Comparison of ENCODE assay signal across 7 cellular contexts in the genomic region with DNA sequence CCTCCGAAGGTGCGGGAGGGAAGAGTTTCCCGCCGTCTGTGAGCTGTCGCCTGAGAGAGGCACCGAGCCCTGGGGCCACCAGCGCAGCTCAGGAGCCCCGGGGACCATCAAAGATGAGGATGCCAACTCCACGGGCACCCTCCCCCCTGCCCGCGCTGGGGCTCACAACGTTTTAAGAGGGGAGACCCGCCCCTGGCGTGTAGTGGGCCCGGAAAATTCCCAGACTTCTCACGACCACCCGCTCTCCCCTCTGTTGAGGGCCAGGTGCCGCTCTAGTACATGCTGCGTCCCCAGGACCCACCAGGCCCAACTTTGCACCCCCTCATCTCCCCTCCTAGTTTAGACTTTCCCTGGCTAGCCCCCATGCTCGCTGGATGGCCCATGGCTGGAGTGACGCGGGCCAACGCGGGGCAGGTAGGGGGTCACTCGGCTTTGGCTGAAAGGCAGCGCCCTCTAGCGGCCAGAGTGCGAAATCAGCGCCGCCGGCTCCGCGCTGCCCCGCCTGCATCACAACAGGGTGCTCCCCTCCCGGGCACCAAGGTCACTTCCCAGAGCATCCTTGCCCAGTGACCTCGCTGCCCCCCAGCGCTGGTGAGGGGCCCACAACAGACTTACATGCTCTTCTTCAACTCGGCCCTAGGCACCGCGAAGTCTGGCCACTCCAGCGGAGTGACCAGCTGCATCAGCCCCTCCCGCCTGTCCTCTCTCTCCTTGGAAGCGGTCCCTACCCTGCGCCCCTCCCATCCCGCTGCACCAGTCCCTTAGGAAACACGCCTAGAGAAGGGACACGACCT. TPM values are rescaled to one million over a fixed set of nuclear protein-coding genes. Genes with fewer than 3 reads are reported as not detected.
A peak's percentile ranks its signal among the peaks of the same experiment; 100 is the strongest.
DNase-seq lines count a peak whose midpoint lies in the region; ATAC-seq and TF ChIP-seq lines count a peak whose summit lies in the region.

No MANE protein-coding gene starts in this region.

- peak; percentile 59 for DNase-seq in NT2/D1 (ENCODE audit: low read depth, low spot score)
- DNase-seq in activated T-cell treated with anti-CD3 and anti-CD28 coated beads for 1 hour (ENCODE audit: low read depth), result peak; percentile 71
- no peak for DNase-seq in epithelial cell of proximal tubule (ENCODE audit: low read depth)
- peak; percentile 66 for DNase-seq in mucosa of gallbladder (ENCODE audit: low spot score)
- DNase-seq in stimulated activated CD8-positive, alpha-beta memory T cell treated with anti-CD3 and anti-CD28 coated beads, Interleukin-4, amount 100 ng/mL, for 48 hours, result peak; percentile 87

- ATAC-seq in HG03045 (IDR thresholded peaks at IDR 0.05; ENCODE audit: unreplicated experiment), result peak; percentile 61

- no peaks in the 10 kb centered on the region for H3K36me3 ChIP-seq in NT2/D1 (ENCODE audit: insufficient read depth, insufficient read length, low read length)

- H3K9ac ChIP-seq in NT2/D1 (ENCODE audit: insufficient read length, low read depth), result no peak overlapping the region

- peak; percentile 97 for TF ChIP-seq CTCF in GM12874 (IDR thresholded peaks at IDR 0.05; ENCODE audit: insufficient read depth, low read depth, low read length)
- TF ChIP-seq CTCF in epithelial cell of proximal tubule (conservative IDR thresholded peaks at IDR 0.05; ENCODE audit: low read depth, low read length), result peak; percentile 77

- H3K4me1 ChIP-seq in NT2/D1 (ENCODE audit: insufficient read depth, insufficient read length), result peaks cover 4% of the 10 kb centered on the region

- H3K4me3 ChIP-seq in NT2/D1 (ENCODE audit: insufficient read length, low read depth), result no peak overlapping the region
- peak overlapping the region; percentile 57 for H3K4me3 ChIP-seq in epithelial cell of proximal tubule (ENCODE audit: low read depth, low read length)

- no peaks in the 10 kb centered on the region for H3K9me3 ChIP-seq in NT2/D1 (ENCODE audit: insufficient read depth, low read length)

- peaks cover 21% of the 10 kb centered on the region for H3K27me3 ChIP-seq in NT2/D1 (ENCODE audit: insufficient read depth, insufficient read length)

RNA-seq across cellular contexts. Expression of gene CD160, which starts 1.8 kb away (rescaled TPM):
- total RNA-seq in epithelial cell of proximal tubule, result not detected in 2 replicates
- 0.17 TPM for total RNA-seq in mucosa of gallbladder

RNA-seq across cellular contexts. Expression of gene PDZK1, which starts 13.9 kb away (rescaled TPM):
- 2.9 and 5.0 TPM in 2 replicates for total RNA-seq in epithelial cell of proximal tubule
- total RNA-seq in mucosa of gallbladder, result 111 TPM

Comparison
In these comparisons a context has a peak if more than half of its experiments do, and no peak if none do; other contexts are left out.
1. RNA of gene PDZK1, which starts 13.9 kb away (total RNA-seq): 111 TPM in mucosa of gallbladder (single experiment); 2.9 to 5.0 TPM in epithelial cell of proximal tubule; every median in the first group is over 10 times any median in the second.